22 cellular contexts compared by ENCODE assay signal in genomic region chr10:29379208-29379607, GRCh38.
A peak's percentile ranks its signal among the peaks of the same experiment; 100 is the strongest.
DNase-seq lines count a peak whose midpoint lies in the region; ATAC-seq and TF ChIP-seq lines count a peak whose summit lies in the region.
"Had no signal": no experiment of that assay in that cellular context is flagged by ENCODE, and none has a peak within 500 bp of the region (broad histone marks: within the 10 kb centered on the region; RNA-seq: fewer than 3 reads in every experiment).

No MANE protein-coding gene starts in this region.

- H3K4me1 ChIP-seq in A673 (ENCODE audit: insufficient read depth, low read length, poor library complexity, severe bottlenecking) (peaks cover 41% of the 10 kb centered on the region), lower lobe of right lung (no peaks in the 10 kb centered on the region), hepatocyte (ENCODE audit: insufficient read depth) (peaks cover 15% of the 10 kb centered on the region)

- no peak overlapping the region for H3K27ac Mint-ChIP-seq in nephron progenitor cell
- H3K27ac Mint-ChIP-seq: CD4-positive, alpha-beta T cell; IgD-negative memory B cell; T-cell had no signal

- no peaks in the 10 kb centered on the region for H4K20me1 ChIP-seq in hepatocyte (ENCODE audit: insufficient read depth, poor library complexity, severe bottlenecking)

- H3K4me2 ChIP-seq in hepatocyte, result no peak overlapping the region
- H3K4me2 ChIP-seq: GM23338 had no signal

- H3K79me2 ChIP-seq in hepatocyte, result no peaks in the 10 kb centered on the region

- no peak for TF ChIP-seq CTCF in A673 (conservative IDR thresholded peaks at IDR 0.05; ENCODE audit: low read depth, low read length)
- no peak for TF ChIP-seq CTCF in lower lobe of right lung (IDR thresholded peaks at IDR 0.05)
- TF ChIP-seq CTCF in nephron progenitor cell (IDR thresholded peaks at IDR 0.05), result no peak
- no peak for TF ChIP-seq CTCF in hepatocyte (IDR thresholded peaks at IDR 0.05; ENCODE audit: poor library complexity)

- intact Hi-C loops in A673 (cut with micrococcal nuclease; ENCODE audit: unreplicated experiment) (loop anchor here (5.0 kb wide), 3 partner anchors 68 to 717 kb away; no protein-coding TSS in a partner anchor), lower lobe of right lung (cut with DNase I) (no loop called here)

- BruUV-seq in A673 (replicated peaks; lab: Mats Ljungman, UMichigan), result no TSS peak

- H3K4me3 Mint-ChIP-seq in nephron progenitor cell, result no peak overlapping the region
- H3K4me3 Mint-ChIP-seq: CD4-positive, alpha-beta T cell; GM23338; IgD-negative memory B cell; T-cell had no signal

- DNase-seq in A673 (ENCODE audit: low spot score) (peak; percentile 43), astrocyte of the hippocampus (ENCODE audit: low read depth, low spot score) (peak; percentile 29), lower lobe of right lung (no peak), NK-92 (lab: John Stamatoyannopoulos, UW; ENCODE audit: unreplicated experiment) (no peak), nephron progenitor cell (no peak), hepatocyte (ENCODE audit: low spot score) (no peak)
- DNase-seq: Calu3; CD4-positive, alpha-beta T cell; EL; HCEC 1CT; NCI-H1105 treated with DMSO at 0.1 percent for 48 hours; NCI-H1694; NCI-H510A; NCI-H748 treated with DMSO at 0.1 percent for 48 hours; SHP77 treated with DMSO at 0.1 percent for 48 hours; T-cell had no signal

- CTCF ChIA-PET in A673 (lab: Charles Lee), result no interaction called here

- H3K9me3 ChIP-seq in A673 (ENCODE audit: low read depth, low read length, poor library complexity, severe bottlenecking) (no peaks in the 10 kb centered on the region), lower lobe of right lung (no peaks in the 10 kb centered on the region), hepatocyte (ENCODE audit: low read depth) (no peaks in the 10 kb centered on the region)

- H3K36me3 ChIP-seq in A673 (ENCODE audit: insufficient read depth, low read length, poor library complexity, severe bottlenecking) (no peaks in the 10 kb centered on the region), lower lobe of right lung (no peaks in the 10 kb centered on the region), hepatocyte (replicated peaks; ENCODE audit: insufficient read depth, low read depth) (no peaks in the 10 kb centered on the region)

- POLR2A ChIA-PET in A673 (lab: Charles Lee; ENCODE audit: low non-redundant PET), result no interaction called here

- no peaks in the 10 kb centered on the region for H3K9me2 ChIP-seq in hepatocyte (replicated peaks; ENCODE audit: insufficient read depth)

- H3K27me3 Mint-ChIP-seq in nephron progenitor cell (ENCODE audit: low read depth, poor library complexity), result peaks cover 3% of the 10 kb centered on the region

- H3K4me1 Mint-ChIP-seq in nephron progenitor cell, result peaks cover 12% of the 10 kb centered on the region
- H3K4me1 Mint-ChIP-seq: IgD-negative memory B cell had no signal

- 42% methylated on average over 4 of the region's 4 CpGs for WGBS in hepatocyte (ENCODE audit: low lambda C conversion rate, missing lambda C conversion rate)

- H3K9me3 Mint-ChIP-seq in nephron progenitor cell, result no peaks in the 10 kb centered on the region
- H3K9me3 Mint-ChIP-seq: CD4-positive, alpha-beta T cell; T-cell had no signal

- H3K27ac ChIP-seq in A673 (ENCODE audit: low read depth, low read length, poor library complexity, severe bottlenecking) (peak overlapping the region; percentile 92), lower lobe of right lung (no peak overlapping the region), hepatocyte (no peak overlapping the region)
- H3K27ac ChIP-seq: HL-60 had no signal

- H3K4me3 ChIP-seq in A673 (ENCODE audit: low read depth, low read length, poor library complexity, severe bottlenecking), result no peak overlapping the region
- H3K4me3 ChIP-seq in lower lobe of right lung, result no peak overlapping the region
- H3K4me3 ChIP-seq in hepatocyte, result no peak overlapping the region
- H3K4me3 ChIP-seq: GM23338 had no signal

- H2AFZ ChIP-seq in hepatocyte, result no peak overlapping the region
- H2AFZ ChIP-seq: GM23338 had no signal

- H3K36me3 Mint-ChIP-seq in nephron progenitor cell (ENCODE audit: low read depth), result no peaks in the 10 kb centered on the region
- H3K36me3 Mint-ChIP-seq: IgD-negative memory B cell, T-cell had no signal

- H3K27me3 ChIP-seq in A673 (replicated peaks; ENCODE audit: insufficient read depth, low read depth, low read length, poor library complexity), result no peaks in the 10 kb centered on the region
- H3K27me3 ChIP-seq in lower lobe of right lung (ENCODE audit: low read depth), result no peaks in the 10 kb centered on the region
- no peaks in the 10 kb centered on the region for H3K27me3 ChIP-seq in hepatocyte

- peak; percentile 69 for ATAC-seq in GM18511 (IDR thresholded peaks at IDR 0.05; ENCODE audit: unreplicated experiment)
- peak; percentile 59 for ATAC-seq in HG02885 (IDR thresholded peaks at IDR 0.05; ENCODE audit: poor library complexity, unreplicated experiment)
- ATAC-seq in lower lobe of right lung, result no peak
- ATAC-seq: GM23338, SK-N-SH treated with all-trans-retinoic acid at 6 μM for 48 hours, T-cell had no signal

Comparison
In these comparisons a context has a peak if more than half of its experiments do, and no peak if none do; other contexts are left out.
1. DNase-seq: peak in A673 (single experiment) and astrocyte of the hippocampus (single experiment); none in lower lobe of right lung (single experiment), NK-92 (single experiment), nephron progenitor cell (single experiment) and hepatocyte (single experiment).
2. ATAC-seq: peak in GM18511 (single experiment) and HG02885 (single experiment); none in lower lobe of right lung (0 of 2).